In genomic region chr19:45728683-45729082, GRCh38 we compare ENCODE assay signal across 11 cellular contexts. TPM values are rescaled to one million over a fixed set of nuclear protein-coding genes. Genes with fewer than 3 reads are reported as not detected.
"Had no signal": no experiment of that assay in that cellular context is flagged by ENCODE, and none has a peak within 500 bp of the region (broad histone marks: within the 10 kb centered on the region; RNA-seq: fewer than 3 reads in every experiment).

No MANE protein-coding gene starts in this region.

RNA-seq across cellular contexts. Expression of gene MEIOSIN, which starts 4.6 kb away (rescaled TPM):
- total RNA-seq: activated B cell treated with CpG ODN at 0.5 μM for 24 hours; activated CD4-positive, alpha-beta T cell treated with anti-CD3 and anti-CD28 coated beads for 36 hours; dermis microvascular lymphatic vessel endothelial cell; esophagus muscularis mucosa; gastrocnemius medialis; left ventricle myocardium inferior; lung microvascular endothelial cell; mesothelial cell of epicardium; natural killer cell treated with Interleukin-12 subunit alpha and Interleukin-12 subunit beta and Interleukin-15 and Interleukin-18, amount 100 ng/mL, for 72 hours; occipital lobe; vagina had no signal
